In genomic region chr20:4730782-4731181, GRCh38 we compare ENCODE assay signal across 1 cellular context.
TF ChIP-seq lines count a peak whose summit lies in the region.

No MANE protein-coding gene starts in this region.

TF ChIP-seq in H1, 55 proteins besides CTCF, POLR2A, EP300 and RAD21:
- TF ChIP-seq SIN3A (conservative IDR thresholded peaks at IDR 0.05 in 1 of 2, IDR thresholded peaks at IDR 0.05 in 1 of 2; ENCODE audit: low read depth in 1 of 2, low read length in 2 of 2) (0 out of 4 replicates have a peak, but pooled peaks of 1 of the 2 experiments have one; percentile 65), RBBP5 (IDR thresholded peaks at IDR 0.05; ENCODE audit: borderline replicate concordance, low read depth, low read length) (no peak), BRCA1 (IDR thresholded peaks at IDR 0.05; ENCODE audit: low read depth, low read length) (no peak), CEBPB (IDR thresholded peaks at IDR 0.05; ENCODE audit: low read depth, low read length) (peak; percentile 64; the same call in 1 of the 2 replicates)
